Comparison of ENCODE assay signal across 21 cellular contexts in the genomic region with DNA sequence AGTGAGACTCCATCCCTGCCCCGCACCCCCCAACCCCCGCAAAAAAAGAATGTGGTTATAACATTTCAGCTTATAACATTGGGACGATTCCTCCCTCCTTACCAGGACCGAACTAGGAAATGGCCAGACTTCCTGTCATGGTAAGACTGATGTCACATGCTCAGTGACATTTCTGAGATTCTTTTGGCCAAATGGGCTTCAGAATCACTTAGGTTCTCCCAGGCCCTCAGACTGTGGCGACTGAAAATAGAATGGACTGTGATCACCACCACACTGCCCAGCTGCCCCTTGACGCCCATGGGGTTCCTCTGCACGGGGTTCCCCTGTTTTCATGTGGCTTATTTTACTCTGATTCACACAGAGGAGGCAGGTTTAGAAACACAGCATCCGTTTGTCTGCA.
"Had no signal": no experiment of that assay in that cellular context is flagged by ENCODE, and none has a peak within 500 bp of the region (broad histone marks: within the 10 kb centered on the region; RNA-seq: fewer than 3 reads in every experiment).

No MANE protein-coding gene starts in this region.

- H3K79me2 ChIP-seq: hepatocyte had no signal

- H3K27ac ChIP-seq: coronary artery, foreskin keratinocyte, hepatocyte, neutrophil, right atrium auricular region, sigmoid colon, stomach, thoracic aorta, transverse colon had no signal

- H3K4me2 ChIP-seq: hepatocyte had no signal

- DNase-seq: effector CD4-positive, alpha-beta T cell; endodermal cell; erythroblast; foreskin keratinocyte; left colon; left ventricle myocardium superior; mesenchymal stem cell; naive thymus-derived CD8-positive, alpha-beta T cell; small intestine; stimulated activated CD4-positive, alpha-beta T cell treated with anti-CD3 and anti-CD28 coated beads, Interleukin-12 subunit alpha, Interleukin-12 subunit beta, amount 100 ng/mL, for 4 hours; stimulated activated naive CD4-positive, alpha-beta T cell; stomach; substantia nigra; transverse colon had no signal

- H3K36me3 ChIP-seq: neutrophil, right atrium auricular region, sigmoid colon, stomach, thoracic aorta, transverse colon had no signal

- H2AFZ ChIP-seq: hepatocyte had no signal

- H3K9me3 ChIP-seq: neutrophil, right atrium auricular region, sigmoid colon, stomach, thoracic aorta, transverse colon had no signal

- H3K4me3 ChIP-seq: coronary artery, hepatocyte, lung, right atrium auricular region, sigmoid colon, stomach, thoracic aorta, transverse colon had no signal

- H3K4me1 ChIP-seq: foreskin keratinocyte had no signal

- H3K27me3 ChIP-seq: hepatocyte, right atrium auricular region had no signal
